ENCODE assay signal across 1 cellular context in the genomic region with DNA sequence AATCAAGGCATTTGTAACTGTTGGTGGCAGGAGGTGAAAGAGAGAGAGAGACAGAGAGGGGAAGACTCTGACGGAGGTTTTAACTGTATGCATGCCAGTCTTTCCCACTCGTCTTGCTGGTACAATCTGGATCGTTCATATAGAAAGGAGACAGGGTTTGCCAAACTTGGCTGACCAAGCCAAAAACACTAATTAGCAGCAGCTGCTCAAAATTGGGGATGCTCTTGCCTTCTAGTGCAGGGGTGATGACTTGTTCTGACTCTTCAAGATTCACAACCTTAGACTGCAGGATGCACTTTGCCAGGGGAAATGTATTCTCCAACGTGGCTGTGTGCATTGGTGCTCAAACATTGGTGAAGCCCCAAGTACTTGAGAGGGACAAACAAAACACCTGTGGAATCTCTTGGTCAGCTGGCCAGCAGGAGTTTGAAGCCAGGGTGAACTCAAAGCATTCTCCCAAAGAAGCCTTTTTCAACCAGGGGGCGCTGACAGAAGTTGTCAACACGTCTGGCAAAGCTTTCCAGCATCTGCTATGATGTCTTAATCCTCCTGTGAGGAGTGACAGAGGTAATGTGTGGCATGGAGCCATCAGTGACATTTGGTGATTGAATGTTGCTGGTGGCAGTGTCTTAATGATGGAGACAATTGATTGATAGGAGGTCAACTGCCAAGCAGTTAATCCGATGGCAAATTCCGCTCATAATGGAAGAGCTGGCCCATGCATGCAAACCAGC.
TF ChIP-seq lines count a peak whose summit lies in the region.

No MANE protein-coding gene starts in this region.

TF ChIP-seq in GM23338, 12 proteins besides CTCF, POLR2A, EP300 and RAD21 (continued from another document):
- TF ChIP-seq ZNF462 (CRISPR knock-in tag; IDR thresholded peaks at IDR 0.05) (no peak), POLR2AphosphoS5 (IDR thresholded peaks at IDR 0.05; ENCODE audit: low read depth) (no peak), EZH2 (IDR thresholded peaks at IDR 0.05; ENCODE audit: low read depth, unreplicated experiment) (no peak), STAT1 (IDR thresholded peaks at IDR 0.05; ENCODE audit: unreplicated experiment) (no peak), CREB1 (CRISPR knock-in tag; IDR thresholded peaks at IDR 0.05; ENCODE audit: low read depth) (no peak), ZNF331 (CRISPR knock-in tag; IDR thresholded peaks at IDR 0.05; ENCODE audit: low read depth) (no peak), ETS1 (IDR thresholded peaks at IDR 0.05) (no peak)
